Comparison of ENCODE assay signal across 2 cellular contexts in genomic region chr22:46634011-46634699, GRCh38.
TF ChIP-seq lines count a peak whose summit lies in the region.

No MANE protein-coding gene starts in this region.

TF ChIP-seq in HCT116, 20 proteins besides CTCF, POLR2A, EP300 and RAD21:
- TF ChIP-seq YY1 (IDR thresholded peaks at IDR 0.05; ENCODE audit: extremely low read depth, insufficient replicate concordance, low read depth, low read length) (no peak), ELF1 (IDR thresholded peaks at IDR 0.05; ENCODE audit: borderline replicate concordance, low read depth) (no peak), TCF7L2 (IDR thresholded peaks at IDR 0.05; ENCODE audit: borderline replicate concordance, extremely low read depth, insufficient read depth, insufficient read length) (no peak), CEBPB (IDR thresholded peaks at IDR 0.05; ENCODE audit: low read depth) (no peak), ZNF274 (IDR thresholded peaks at IDR 0.05; ENCODE audit: low read depth, low read length) (no peak), FOSL1 (IDR thresholded peaks at IDR 0.05; ENCODE audit: low read depth) (no peak), JUND (IDR thresholded peaks at IDR 0.05) (no peak), POLR2AphosphoS5 (IDR thresholded peaks at IDR 0.05; ENCODE audit: low read depth, low read length) (no peak), SIN3A (IDR thresholded peaks at IDR 0.05; ENCODE audit: low read depth) (no peak), MAX (IDR thresholded peaks at IDR 0.05) (no peak), EZH2phosphoT487 (IDR thresholded peaks at IDR 0.05; ENCODE audit: borderline replicate concordance) (no peak), CBX3 (IDR thresholded peaks at IDR 0.05; ENCODE audit: low read depth) (no peak), SRF (IDR thresholded peaks at IDR 0.05; ENCODE audit: low read depth) (no peak), EZH2 (IDR thresholded peaks at IDR 0.05) (no peak), ZFX (IDR thresholded peaks at IDR 0.05) (no peak), EGR1 (IDR thresholded peaks at IDR 0.05; ENCODE audit: low read depth) (no peak), REST (IDR thresholded peaks at IDR 0.05; ENCODE audit: low read depth) (no peak), SP1 (IDR thresholded peaks at IDR 0.05; ENCODE audit: low read depth) (no peak)
- TF ChIP-seq, protein P1, sequence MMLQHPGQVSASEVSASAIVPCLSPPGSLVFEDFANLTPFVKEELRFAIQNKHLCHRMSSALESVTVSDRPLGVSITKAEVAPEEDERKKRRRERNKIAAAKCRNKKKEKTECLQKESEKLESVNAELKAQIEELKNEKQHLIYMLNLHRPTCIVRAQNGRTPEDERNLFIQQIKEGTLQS (IDR thresholded peaks at IDR 0.05) = no peak
- TF ChIP-seq, protein P2, sequence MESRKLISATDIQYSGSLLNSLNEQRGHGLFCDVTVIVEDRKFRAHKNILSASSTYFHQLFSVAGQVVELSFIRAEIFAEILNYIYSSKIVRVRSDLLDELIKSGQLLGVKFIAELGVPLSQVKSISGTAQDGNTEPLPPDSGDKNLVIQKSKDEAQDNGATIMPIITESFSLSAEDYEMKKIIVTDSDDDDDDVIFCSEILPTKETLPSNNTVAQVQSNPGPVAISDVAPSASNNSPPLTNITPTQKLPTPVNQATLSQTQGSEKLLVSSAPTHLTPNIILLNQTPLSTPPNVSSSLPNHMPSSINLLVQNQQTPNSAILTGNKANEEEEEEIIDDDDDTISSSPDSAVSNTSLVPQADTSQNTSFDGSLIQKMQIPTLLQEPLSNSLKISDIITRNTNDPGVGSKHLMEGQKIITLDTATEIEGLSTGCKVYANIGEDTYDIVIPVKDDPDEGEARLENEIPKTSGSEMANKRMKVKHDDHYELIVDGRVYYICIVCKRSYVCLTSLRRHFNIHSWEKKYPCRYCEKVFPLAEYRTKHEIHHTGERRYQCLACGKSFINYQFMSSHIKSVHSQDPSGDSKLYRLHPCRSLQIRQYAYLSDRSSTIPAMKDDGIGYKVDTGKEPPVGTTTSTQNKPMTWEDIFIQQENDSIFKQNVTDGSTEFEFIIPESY (IDR thresholded peaks at IDR 0.05; ENCODE audit: extremely low read depth, insufficient replicate concordance, low read length) = no peak

TF ChIP-seq in H1, 55 proteins besides CTCF, POLR2A, EP300 and RAD21:
- TF ChIP-seq MAX (IDR thresholded peaks at IDR 0.05) = no peak
- no peak for TF ChIP-seq ATF2 (IDR thresholded peaks at IDR 0.05; ENCODE audit: low read length)
- TF ChIP-seq ZNF274 (IDR thresholded peaks at IDR 0.05; ENCODE audit: borderline replicate concordance, extremely low read depth, low read length) = no peak
- no peak for TF ChIP-seq KDM1A (IDR thresholded peaks at IDR 0.05; ENCODE audit: borderline replicate concordance, low read length)
- TF ChIP-seq HDAC6 (IDR thresholded peaks at IDR 0.05; ENCODE audit: low read depth, low read length) = no peak
- TF ChIP-seq TCF12 (IDR thresholded peaks at IDR 0.05; ENCODE audit: low read depth, low read length) = no peak
- no peak for TF ChIP-seq TBP (IDR thresholded peaks at IDR 0.05; ENCODE audit: low read depth, low read length)
- TF ChIP-seq, protein P3, sequence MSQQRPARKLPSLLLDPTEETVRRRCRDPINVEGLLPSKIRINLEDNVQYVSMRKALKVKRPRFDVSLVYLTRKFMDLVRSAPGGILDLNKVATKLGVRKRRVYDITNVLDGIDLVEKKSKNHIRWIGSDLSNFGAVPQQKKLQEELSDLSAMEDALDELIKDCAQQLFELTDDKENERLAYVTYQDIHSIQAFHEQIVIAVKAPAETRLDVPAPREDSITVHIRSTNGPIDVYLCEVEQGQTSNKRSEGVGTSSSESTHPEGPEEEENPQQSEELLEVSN (IDR thresholded peaks at IDR 0.05) = no peak
